9 cellular contexts compared by ENCODE assay signal in genomic region chr3:150184426-150185071, GRCh38.
DNase-seq lines count a peak whose midpoint lies in the region; ATAC-seq, FAIRE-seq and TF ChIP-seq lines count a peak whose summit lies in the region.
"Had no signal": no experiment of that assay in that cellular context is flagged by ENCODE, and none has a peak within 500 bp of the region (broad histone marks: within the 10 kb centered on the region; RNA-seq: fewer than 3 reads in every experiment).

No MANE protein-coding gene starts in this region.

- POLR2A ChIA-PET in activated CD8-positive, alpha-beta T cell treated with anti-CD3 and anti-CD28 coated beads for 36 hours (lab: Charles Lee): interaction anchor here (1.0 kb wide), 2 partner anchors 215 to 217 kb away, joined by 3 read pairs; no protein-coding TSS in a partner anchor
- POLR2A ChIA-PET in activated CD8-positive, alpha-beta T cell treated with anti-CD3 and anti-CD28 coated beads, Interleukin-2, amount 10 ng/mL, durations not matched to agents 7 days and 5 days (lab: Charles Lee): interaction anchor here (0.6 kb wide), 1 partner anchor 213 kb away, joined by 3 read pairs; no protein-coding TSS in a partner anchor

- WGBS in right cardiac atrium: 7% methylated on average over 8 of the region's 8 CpGs
- WGBS in tibial nerve, 2 donors: 9 to 11% methylated on average over 8 of the region's 8 CpGs

- no peaks in the 10 kb centered on the region for H3K36me3 ChIP-seq in tibial nerve
- H3K36me3 ChIP-seq: prostate gland had no signal

- no peak overlapping the region for H3K4me3 ChIP-seq in right cardiac atrium (ENCODE audit: low read length)
- H3K4me3 ChIP-seq in tibial nerve: peak overlapping the region in 3 of 4 donors; percentile 19 to 38 (median 25)

- FAIRE-seq in frontal cortex (lab: Jason Lieb, UNC): no peak
- no peak for FAIRE-seq in GM12891 (lab: Jason Lieb, UNC)

- H3K27me3 Mint-ChIP-seq in activated CD8-positive, alpha-beta T cell treated with anti-CD3 and anti-CD28 coated beads for 36 hours: peaks cover 3% of the 10 kb centered on the region
- peaks cover 18% of the 10 kb centered on the region for H3K27me3 Mint-ChIP-seq in activated CD8-positive, alpha-beta T cell treated with anti-CD3 and anti-CD28 coated beads, Interleukin-2, amount 10 ng/mL, durations not matched to agents 7 days and 5 days (ENCODE audit: low read depth)

- CTCF ChIA-PET in activated CD8-positive, alpha-beta T cell treated with anti-CD3 and anti-CD28 coated beads for 36 hours (lab: Charles Lee): interaction anchor here (0.6 to 3.0 kb wide), 37 partner anchors 8 to 376 kb away, joined by 3 to 56 read pairs (median 4); no protein-coding TSS in a partner anchor
- CTCF ChIA-PET in activated CD8-positive, alpha-beta T cell treated with anti-CD3 and anti-CD28 coated beads, Interleukin-2, amount 10 ng/mL, durations not matched to agents 7 days and 5 days (lab: Charles Lee): interaction anchor here (0.7 to 3.2 kb wide), 12 partner anchors 9 to 305 kb away, joined by 3 to 72 read pairs (median 4); no protein-coding TSS in a partner anchor

- TF ChIP-seq CTCF in activated CD8-positive, alpha-beta T cell treated with anti-CD3 and anti-CD28 coated beads for 36 hours (IDR thresholded peaks at IDR 0.05): peak; percentile 20
- TF ChIP-seq CTCF in tibial nerve (IDR thresholded peaks at IDR 0.05): peak in 1 of 5 experiments; percentile 1

- intact Hi-C loops in activated CD8-positive, alpha-beta T cell treated with anti-CD3 and anti-CD28 coated beads for 36 hours (cut with micrococcal nuclease): loop anchor here (5.0 kb wide), 1 partner anchor 217 kb away; no protein-coding TSS in a partner anchor
- intact Hi-C loops in right cardiac atrium (cut with DNase I): loop anchor here in 3 of 4 donors (2.0 to 5.0 kb wide), 2 partner anchors 214 to 217 kb away; partner anchors contain the start of gene PFN2 (in 1 of the 3)

- DNase-seq in activated CD8-positive, alpha-beta T cell treated with anti-CD3 and anti-CD28 coated beads for 36 hours: no peak
- DNase-seq in activated CD8-positive, alpha-beta T cell treated with anti-CD3 and anti-CD28 coated beads, Interleukin-2, amount 10 ng/mL, durations not matched to agents 7 days and 5 days: no peak
- peak; percentile 26 for DNase-seq in RPMI7951 (ENCODE audit: low read depth)
- no peak for DNase-seq in right cardiac atrium
- DNase-seq in tibial nerve (ENCODE audit: low spot score in 2 of 2): no peak
- DNase-seq in frontal cortex (ENCODE audit: low spot score in 2 of 2): no peak
- DNase-seq in GM12891 (ENCODE audit: insufficient read length, low spot score): no peak
- DNase-seq in GM19240 (ENCODE audit: insufficient read length, low spot score): no peak

- H3K9me3 Mint-ChIP-seq in activated CD8-positive, alpha-beta T cell treated with anti-CD3 and anti-CD28 coated beads for 36 hours: no peaks in the 10 kb centered on the region
- no peaks in the 10 kb centered on the region for H3K9me3 Mint-ChIP-seq in activated CD8-positive, alpha-beta T cell treated with anti-CD3 and anti-CD28 coated beads, Interleukin-2, amount 10 ng/mL, durations not matched to agents 7 days and 5 days (ENCODE audit: insufficient read depth)

- H3K36me3 Mint-ChIP-seq in activated CD8-positive, alpha-beta T cell treated with anti-CD3 and anti-CD28 coated beads for 36 hours (ENCODE audit: low read depth): no peaks in the 10 kb centered on the region
- no peaks in the 10 kb centered on the region for H3K36me3 Mint-ChIP-seq in activated CD8-positive, alpha-beta T cell treated with anti-CD3 and anti-CD28 coated beads, Interleukin-2, amount 10 ng/mL, durations not matched to agents 7 days and 5 days (ENCODE audit: low read depth)

- H3K4me3 Mint-ChIP-seq in activated CD8-positive, alpha-beta T cell treated with anti-CD3 and anti-CD28 coated beads for 36 hours: no peak overlapping the region
- no peak overlapping the region for H3K4me3 Mint-ChIP-seq in activated CD8-positive, alpha-beta T cell treated with anti-CD3 and anti-CD28 coated beads, Interleukin-2, amount 10 ng/mL, durations not matched to agents 7 days and 5 days

- H3K4me1 Mint-ChIP-seq in activated CD8-positive, alpha-beta T cell treated with anti-CD3 and anti-CD28 coated beads for 36 hours (ENCODE audit: low read depth): no peaks in the 10 kb centered on the region
- no peaks in the 10 kb centered on the region for H3K4me1 Mint-ChIP-seq in activated CD8-positive, alpha-beta T cell treated with anti-CD3 and anti-CD28 coated beads, Interleukin-2, amount 10 ng/mL, durations not matched to agents 7 days and 5 days (ENCODE audit: low read depth)

- ATAC-seq in activated CD8-positive, alpha-beta T cell treated with anti-CD3 and anti-CD28 coated beads for 36 hours: no peak
- ATAC-seq in activated CD8-positive, alpha-beta T cell treated with anti-CD3 and anti-CD28 coated beads, Interleukin-2, amount 10 ng/mL, durations not matched to agents 7 days and 5 days: no peak
- ATAC-seq in right cardiac atrium: peak; percentile 34 to 84

- no peaks in the 10 kb centered on the region for H3K9me3 ChIP-seq in right cardiac atrium (ENCODE audit: control insufficient read depth, low read length)
- peaks cover 0 to 3% (median 0%) of the 10 kb centered on the region in 4 donors for H3K9me3 ChIP-seq in tibial nerve
- H3K9me3 ChIP-seq: prostate gland had no signal

- no peak overlapping the region for H3K27ac Mint-ChIP-seq in activated CD8-positive, alpha-beta T cell treated with anti-CD3 and anti-CD28 coated beads for 36 hours
- no peak overlapping the region for H3K27ac Mint-ChIP-seq in activated CD8-positive, alpha-beta T cell treated with anti-CD3 and anti-CD28 coated beads, Interleukin-2, amount 10 ng/mL, durations not matched to agents 7 days and 5 days

- no peaks in the 10 kb centered on the region for H3K27me3 ChIP-seq in right cardiac atrium (ENCODE audit: control insufficient read depth, insufficient read depth)
- no peaks in the 10 kb centered on the region for H3K27me3 ChIP-seq in tibial nerve

- H3K4me1 ChIP-seq in right cardiac atrium (ENCODE audit: control insufficient read depth, insufficient read depth, low read length) (no peaks in the 10 kb centered on the region), tibial nerve (peaks cover 0 to 8% (median 2%) of the 10 kb centered on the region in 4 donors)
- H3K4me1 ChIP-seq: prostate gland had no signal

- no peak for TF ChIP-seq EP300 in tibial nerve (IDR thresholded peaks at IDR 0.05)

- TF ChIP-seq POLR2A in tibial nerve (IDR thresholded peaks at IDR 0.05): no peak
- TF ChIP-seq POLR2A in GM12891 (IDR thresholded peaks at IDR 0.05; ENCODE audit: low read depth, low read length): no peak

- no peak overlapping the region for H3K27ac ChIP-seq in right cardiac atrium (ENCODE audit: low read length)
- no peak overlapping the region for H3K27ac ChIP-seq in tibial nerve

TF ChIP-seq in GM12891, 5 proteins besides CTCF, POLR2A, EP300 and RAD21:
- TF ChIP-seq POU2F2 (IDR thresholded peaks at IDR 0.05; ENCODE audit: low read depth, low read length) (no peak), PAX5 (IDR thresholded peaks at IDR 0.05; ENCODE audit: insufficient read depth, low read length, severe bottlenecking) (no peak), TAF1 (IDR thresholded peaks at IDR 0.05; ENCODE audit: low read depth, low read length) (no peak), SPI1 (IDR thresholded peaks at IDR 0.05; ENCODE audit: low read depth, low read length) (no peak), POLR2AphosphoS5 (IDR thresholded peaks at IDR 0.05; ENCODE audit: low read depth, low read length) (no peak)

Comparison
In these comparisons a context has a peak if more than half of its experiments do, and no peak if none do; other contexts are left out.
1. ATAC-seq: peak in right cardiac atrium (2 of 2); none in activated CD8-positive, alpha-beta T cell treated with anti-CD3 and anti-CD28 coated beads for 36 hours (single experiment) and activated CD8-positive, alpha-beta T cell treated with anti-CD3 and anti-CD28 coated beads, Interleukin-2, amount 10 ng/mL, durations not matched to agents 7 days and 5 days (single experiment).